ENCODE assay signal across 20 cellular contexts in the genomic region with DNA sequence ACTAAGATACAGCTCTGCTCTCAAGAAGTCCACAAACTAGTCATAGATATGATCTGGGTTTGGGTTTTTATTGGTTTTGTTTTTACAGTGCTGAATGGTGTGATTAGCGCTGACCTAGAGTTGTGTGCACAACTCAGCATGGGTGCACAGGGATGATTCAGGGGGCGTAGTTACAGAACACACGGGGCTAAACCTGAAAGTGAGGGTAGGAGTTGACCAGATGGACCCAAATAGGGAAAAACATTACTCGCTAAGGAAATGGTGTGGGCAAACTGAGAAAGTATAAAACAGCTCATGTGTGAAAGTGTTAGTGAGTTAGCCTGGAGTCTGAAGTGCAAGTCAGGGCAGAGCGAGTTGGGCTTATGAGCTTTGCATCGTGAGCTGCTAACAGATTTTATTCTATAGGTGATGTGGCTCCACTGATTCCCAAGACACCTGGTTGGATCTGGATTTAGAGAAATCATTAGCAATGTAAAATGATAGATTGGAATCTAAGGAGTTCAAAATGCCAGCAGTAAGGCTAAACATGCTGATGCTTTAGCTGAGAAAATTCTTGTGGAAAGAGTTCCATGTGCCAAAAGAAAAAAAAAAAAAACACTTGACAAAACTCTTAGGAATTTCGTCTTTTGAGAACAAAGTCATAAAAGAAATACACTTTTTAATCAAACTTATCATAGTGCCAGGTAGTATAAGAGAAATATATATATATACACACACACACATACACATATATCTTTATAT.
DNase-seq lines count a peak whose midpoint lies in the region; ATAC-seq, FAIRE-seq and TF ChIP-seq lines count a peak whose summit lies in the region.
"Had no signal": no experiment of that assay in that cellular context is flagged by ENCODE, and none has a peak within 500 bp of the region (broad histone marks: within the 10 kb centered on the region; RNA-seq: fewer than 3 reads in every experiment).

No MANE protein-coding gene starts in this region.

- no peaks in the 10 kb centered on the region for H3K79me1 ChIP-seq in H1 (ENCODE audit: low read depth, low read length)

- H2AK5ac ChIP-seq in H1 (ENCODE audit: low read depth, low read length), result no peak overlapping the region

- no peaks in the 10 kb centered on the region for H3K36me3 ChIP-seq in H1 (ENCODE audit: control insufficient read depth in 2 of 4, insufficient read depth in 4 of 4, low read length in 3 of 4)

- 87% methylated on average over 7 of the region's 7 CpGs; no CpG with 5 or more reads in 1 of the 2 experiments for WGBS in H1 (ENCODE audit: extremely low coverage in 1 of 2, insufficient coverage in 1 of 2, insufficient read length in 1 of 2, insufficient replicate concordance in 2 of 2, low coverage in 1 of 2, low lambda C conversion rate in 2 of 2, missing lambda C conversion rate in 1 of 2), 2 experiments

- H4K8ac ChIP-seq in H1 (ENCODE audit: extremely low read depth, insufficient read depth, low read length), result no peak overlapping the region

- intact Hi-C loops in left colon (cut with DNase I, micrococcal nuclease), result no loop called here

- H4K20me1 ChIP-seq in H1 (replicated peaks in 1 of 2; ENCODE audit: control insufficient read depth in 1 of 2, insufficient read depth in 2 of 2, low read length in 2 of 2), result no peaks in the 10 kb centered on the region

- FAIRE-seq in H1 (lab: Jason Lieb, UNC), result no peak
- FAIRE-seq: A204.1 had no signal

- H2BK5ac ChIP-seq in H1 (ENCODE audit: low read depth, low read length), result no peak overlapping the region

- no peak for TF ChIP-seq EP300 in H1 (IDR thresholded peaks at IDR 0.05; ENCODE audit: borderline replicate concordance in 1 of 2, low read depth in 2 of 2, low read length in 2 of 2)

- no peak overlapping the region for H3K23ac ChIP-seq in H1 (ENCODE audit: insufficient read length)

- H3K4me1 ChIP-seq in H1 (replicated peaks in 1 of 4; ENCODE audit: control insufficient read depth in 3 of 4, insufficient read depth in 4 of 4, low read length in 3 of 4), result no peaks in the 10 kb centered on the region; a peak in 1 of 7 replicates

- POLR2A ChIA-PET in H1 (lab: Charles Lee; ENCODE audit: partially characterized antibody), result interaction anchor here (0.8 to 1.1 kb wide), 2 partner anchors 9 to 45 kb away, joined by 3 read pairs; no protein-coding TSS in a partner anchor

- H2BK20ac ChIP-seq in H1 (ENCODE audit: low read length), result no peak overlapping the region

- no peak for TF ChIP-seq RAD21 in H1 (IDR thresholded peaks at IDR 0.05 in 1 of 2, conservative IDR thresholded peaks at IDR 0.05 in 1 of 2; ENCODE audit: low read depth in 2 of 2, low read length in 2 of 2)

- no peak overlapping the region for H3K4me2 ChIP-seq in H1 (ENCODE audit: insufficient read depth in 1 of 2, low read depth in 2 of 2, low read length in 2 of 2)
- H3K4me2 ChIP-seq: KMS-11 had no signal

- no peak overlapping the region for H3K9ac ChIP-seq in H1 (replicated peaks in 1 of 4; ENCODE audit: extremely low read depth in 1 of 4, low read depth in 3 of 4, low read length in 3 of 4)
- H3K9ac ChIP-seq: KMS-11 had no signal

- TF ChIP-seq CTCF in H1 (IDR thresholded peaks at IDR 0.05; ENCODE audit: control extremely low read depth in 1 of 3, insufficient read depth in 1 of 3, low read depth in 1 of 3, low read length in 3 of 3), result no peak

- peak; percentile 14 for DNase-seq in AG08395 (ENCODE audit: low spot score)
- no peak for DNase-seq in H1 (ENCODE audit: low read depth in 1 of 2, low spot score in 2 of 2)
- no peak for DNase-seq in amniotic stem cell (lab: John Stamatoyannopoulos, UW)
- DNase-seq in UCSD-AML1 (lab: John Stamatoyannopoulos, UW; ENCODE audit: unreplicated experiment), result no peak
- DNase-seq in left colon, result no peak
- no peak for DNase-seq in stimulated activated CD4-positive, alpha-beta T cell treated with anti-CD3 and anti-CD28 coated beads, Interleukin-1b, Interleukin-23, amount 100 ng/mL, for 48 hours
- DNase-seq: activated CD8-positive, alpha-beta T cell treated with anti-CD3 and anti-CD28 coated beads, Interleukin-2, amount 10 ng/mL, durations not matched to agents 7 days and 5 days; activated naive CD8-positive, alpha-beta T cell treated with anti-CD3 and anti-CD28 coated beads, Interleukin-2, amount 50 U/mL, for 24 hours; CD4-positive, alpha-beta T cell; DMS79 treated with DMSO at 0.1 percent for 48 hours; left cardiac atrium; NCI-H1105 treated with DMSO at 0.1 percent for 48 hours; NCI-H2171; posterior cingulate gyrus; RPMI8226; stimulated activated naive CD4-positive, alpha-beta T cell had no signal

- no peak overlapping the region for H2BK120ac ChIP-seq in H1 (replicated peaks; ENCODE audit: low read depth, low read length)

- no peaks in the 10 kb centered on the region; the same call in 1 of the 2 replicates for H3K23me2 ChIP-seq in H1 (ENCODE audit: low read depth, low read length)

- H2BK12ac ChIP-seq in H1 (ENCODE audit: low read depth, low read length), result no peak overlapping the region

- no peak overlapping the region for H3K27ac ChIP-seq in H1 (ENCODE audit: low read depth, low read length)
- H3K27ac ChIP-seq: KMS-11 had no signal

- H2AFZ ChIP-seq in H1 (ENCODE audit: low read length), result 0 out of 2 replicates have a peak overlapping the region, but pooled peaks have one; percentile 3

- CTCF ChIA-PET in H1 (lab: Charles Lee; ENCODE audit: partially characterized antibody), result interaction anchor here (1.4 kb wide), 1 partner anchor 8 kb away, joined by 3 read pairs; no protein-coding TSS in a partner anchor

- H3K4ac ChIP-seq in H1 (replicated peaks; ENCODE audit: insufficient read length, low read depth, low read length), result no peak overlapping the region

- no peak overlapping the region for H3K14ac ChIP-seq in H1 (ENCODE audit: insufficient read length)

- no peak overlapping the region for H4K5ac ChIP-seq in H1 (ENCODE audit: insufficient read length, low read depth, low read length)

- TF ChIP-seq POLR2A in H1 (IDR thresholded peaks at IDR 0.05; ENCODE audit: control extremely low read depth in 1 of 2, low read depth in 2 of 2, low read length in 2 of 2), result no peak

- H3K56ac ChIP-seq in H1 (replicated peaks; ENCODE audit: insufficient read length, low read depth, low read length), result no peak overlapping the region

- H3K4me3 ChIP-seq in H1 (ENCODE audit: extremely low read depth in 1 of 4, insufficient read depth in 2 of 4, low read depth in 3 of 4, low read length in 4 of 4), result no peak overlapping the region

- no peak overlapping the region for H3K18ac ChIP-seq in H1 (ENCODE audit: extremely low read depth, low read length)

- ATAC-seq in GM19351 (IDR thresholded peaks at IDR 0.05; ENCODE audit: unreplicated experiment) (peak; percentile 78), HG03432 (IDR thresholded peaks at IDR 0.05; ENCODE audit: unreplicated experiment) (peak; percentile 71), left colon (no peak)
- ATAC-seq: activated CD8-positive, alpha-beta T cell treated with anti-CD3 and anti-CD28 coated beads, Interleukin-2, amount 10 ng/mL, durations not matched to agents 7 days and 5 days; activated naive CD8-positive, alpha-beta T cell treated with anti-CD3 and anti-CD28 coated beads, Interleukin-2, amount 50 U/mL, for 24 hours; left cardiac atrium had no signal

- H3K27me3 ChIP-seq in H1 (replicated peaks in 1 of 4; ENCODE audit: control insufficient read depth in 3 of 4, extremely low read depth in 1 of 4, insufficient read depth in 3 of 4, low read length in 3 of 4), result no peaks in the 10 kb centered on the region

- H3K9me3 ChIP-seq in H1 (ENCODE audit: insufficient read depth in 2 of 2, low read depth in 1 of 2, low read length in 1 of 2), result no peaks in the 10 kb centered on the region

- no peak overlapping the region for H2BK15ac ChIP-seq in H1 (ENCODE audit: low read length)

- no peaks in the 10 kb centered on the region for H3K79me2 ChIP-seq in H1 (ENCODE audit: control insufficient read depth in 1 of 2, insufficient read depth in 2 of 2, low read length in 2 of 2)

- no peak overlapping the region for H4K91ac ChIP-seq in H1 (replicated peaks; ENCODE audit: insufficient read length, low read length)

TF ChIP-seq in H1, 55 proteins besides CTCF, POLR2A, EP300 and RAD21:
- no peak for TF ChIP-seq BCL11A (IDR thresholded peaks at IDR 0.05; ENCODE audit: low read depth in 2 of 2, low read length in 2 of 2)
- no peak for TF ChIP-seq HDAC6 (IDR thresholded peaks at IDR 0.05; ENCODE audit: low read depth, low read length)
- TF ChIP-seq GABPA (IDR thresholded peaks at IDR 0.05; ENCODE audit: borderline replicate concordance, insufficient read depth, low read length), result no peak
- TF ChIP-seq RXRA (IDR thresholded peaks at IDR 0.05; ENCODE audit: insufficient read depth, low read depth, low read length), result no peak
